Comparison of ENCODE assay signal across 2 cellular contexts in the genomic region with DNA sequence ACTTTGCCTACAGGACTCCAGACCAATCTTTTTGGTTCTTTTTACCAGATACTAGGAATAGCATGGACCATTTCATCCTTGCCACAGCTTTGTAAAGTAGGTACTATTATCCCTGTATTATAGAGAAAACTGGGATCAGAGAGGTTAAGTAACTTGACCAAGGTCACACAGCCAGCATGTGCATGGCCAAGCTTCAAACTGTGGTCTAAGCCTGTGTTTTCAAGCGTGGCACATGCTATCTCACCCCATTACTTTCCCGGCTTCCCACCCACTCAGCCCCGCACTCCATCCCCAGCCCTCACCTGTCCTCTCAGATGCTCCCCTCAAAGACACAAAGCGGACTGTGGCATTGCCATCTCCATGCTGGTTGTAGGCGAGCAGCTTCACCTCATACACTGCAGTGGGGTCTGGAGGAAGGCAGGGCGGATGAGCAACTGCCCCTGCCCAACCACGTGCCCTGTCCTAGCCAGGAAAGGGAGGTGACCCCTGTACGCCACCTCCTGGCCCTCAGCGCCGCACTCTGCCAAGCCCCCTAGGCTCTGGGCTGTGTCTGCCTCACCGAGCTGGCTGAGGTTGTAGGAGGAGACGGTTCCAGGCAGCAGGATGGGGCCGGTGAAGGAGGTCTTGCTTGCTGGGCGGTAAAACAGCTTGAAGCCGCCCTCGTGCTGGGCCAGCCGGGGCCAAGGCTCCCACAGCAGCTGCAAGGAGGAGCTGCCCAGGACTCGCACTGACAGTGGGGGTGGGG.
A peak's percentile ranks its signal among the peaks of the same experiment; 100 is the strongest.
TF ChIP-seq lines count a peak whose summit lies in the region.

No MANE protein-coding gene starts in this region.

TF ChIP-seq in GM23338, 12 proteins besides CTCF, POLR2A, EP300 and RAD21 (continues in another document):
- TF ChIP-seq ZNF114 (CRISPR knock-in tag; IDR thresholded peaks at IDR 0.05) (no peak), CREB1 (CRISPR knock-in tag; IDR thresholded peaks at IDR 0.05; ENCODE audit: low read depth) (no peak), EZH2 (IDR thresholded peaks at IDR 0.05; ENCODE audit: low read depth, unreplicated experiment) (no peak), STAT1 (IDR thresholded peaks at IDR 0.05; ENCODE audit: unreplicated experiment) (no peak), POLR2AphosphoS5 (IDR thresholded peaks at IDR 0.05; ENCODE audit: low read depth) (no peak)
- TF ChIP-seq, protein P1, sequence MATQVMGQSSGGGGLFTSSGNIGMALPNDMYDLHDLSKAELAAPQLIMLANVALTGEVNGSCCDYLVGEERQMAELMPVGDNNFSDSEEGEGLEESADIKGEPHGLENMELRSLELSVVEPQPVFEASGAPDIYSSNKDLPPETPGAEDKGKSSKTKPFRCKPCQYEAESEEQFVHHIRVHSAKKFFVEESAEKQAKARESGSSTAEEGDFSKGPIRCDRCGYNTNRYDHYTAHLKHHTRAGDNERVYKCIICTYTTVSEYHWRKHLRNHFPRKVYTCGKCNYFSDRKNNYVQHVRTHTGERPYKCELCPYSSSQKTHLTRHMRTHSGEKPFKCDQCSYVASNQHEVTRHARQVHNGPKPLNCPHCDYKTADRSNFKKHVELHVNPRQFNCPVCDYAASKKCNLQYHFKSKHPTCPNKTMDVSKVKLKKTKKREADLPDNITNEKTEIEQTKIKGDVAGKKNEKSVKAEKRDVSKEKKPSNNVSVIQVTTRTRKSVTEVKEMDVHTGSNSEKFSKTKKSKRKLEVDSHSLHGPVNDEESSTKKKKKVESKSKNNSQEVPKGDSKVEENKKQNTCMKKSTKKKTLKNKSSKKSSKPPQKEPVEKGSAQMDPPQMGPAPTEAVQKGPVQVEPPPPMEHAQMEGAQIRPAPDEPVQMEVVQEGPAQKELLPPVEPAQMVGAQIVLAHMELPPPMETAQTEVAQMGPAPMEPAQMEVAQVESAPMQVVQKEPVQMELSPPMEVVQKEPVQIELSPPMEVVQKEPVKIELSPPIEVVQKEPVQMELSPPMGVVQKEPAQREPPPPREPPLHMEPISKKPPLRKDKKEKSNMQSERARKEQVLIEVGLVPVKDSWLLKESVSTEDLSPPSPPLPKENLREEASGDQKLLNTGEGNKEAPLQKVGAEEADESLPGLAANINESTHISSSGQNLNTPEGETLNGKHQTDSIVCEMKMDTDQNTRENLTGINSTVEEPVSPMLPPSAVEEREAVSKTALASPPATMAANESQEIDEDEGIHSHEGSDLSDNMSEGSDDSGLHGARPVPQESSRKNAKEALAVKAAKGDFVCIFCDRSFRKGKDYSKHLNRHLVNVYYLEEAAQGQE (IDR thresholded peaks at IDR 0.05; ENCODE audit: unreplicated experiment) = no peak
- TF ChIP-seq, protein P2, sequence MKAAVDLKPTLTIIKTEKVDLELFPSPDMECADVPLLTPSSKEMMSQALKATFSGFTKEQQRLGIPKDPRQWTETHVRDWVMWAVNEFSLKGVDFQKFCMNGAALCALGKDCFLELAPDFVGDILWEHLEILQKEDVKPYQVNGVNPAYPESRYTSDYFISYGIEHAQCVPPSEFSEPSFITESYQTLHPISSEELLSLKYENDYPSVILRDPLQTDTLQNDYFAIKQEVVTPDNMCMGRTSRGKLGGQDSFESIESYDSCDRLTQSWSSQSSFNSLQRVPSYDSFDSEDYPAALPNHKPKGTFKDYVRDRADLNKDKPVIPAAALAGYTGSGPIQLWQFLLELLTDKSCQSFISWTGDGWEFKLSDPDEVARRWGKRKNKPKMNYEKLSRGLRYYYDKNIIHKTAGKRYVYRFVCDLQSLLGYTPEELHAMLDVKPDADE (IDR thresholded peaks at IDR 0.05) = no peak
- TF ChIP-seq, protein P3, sequence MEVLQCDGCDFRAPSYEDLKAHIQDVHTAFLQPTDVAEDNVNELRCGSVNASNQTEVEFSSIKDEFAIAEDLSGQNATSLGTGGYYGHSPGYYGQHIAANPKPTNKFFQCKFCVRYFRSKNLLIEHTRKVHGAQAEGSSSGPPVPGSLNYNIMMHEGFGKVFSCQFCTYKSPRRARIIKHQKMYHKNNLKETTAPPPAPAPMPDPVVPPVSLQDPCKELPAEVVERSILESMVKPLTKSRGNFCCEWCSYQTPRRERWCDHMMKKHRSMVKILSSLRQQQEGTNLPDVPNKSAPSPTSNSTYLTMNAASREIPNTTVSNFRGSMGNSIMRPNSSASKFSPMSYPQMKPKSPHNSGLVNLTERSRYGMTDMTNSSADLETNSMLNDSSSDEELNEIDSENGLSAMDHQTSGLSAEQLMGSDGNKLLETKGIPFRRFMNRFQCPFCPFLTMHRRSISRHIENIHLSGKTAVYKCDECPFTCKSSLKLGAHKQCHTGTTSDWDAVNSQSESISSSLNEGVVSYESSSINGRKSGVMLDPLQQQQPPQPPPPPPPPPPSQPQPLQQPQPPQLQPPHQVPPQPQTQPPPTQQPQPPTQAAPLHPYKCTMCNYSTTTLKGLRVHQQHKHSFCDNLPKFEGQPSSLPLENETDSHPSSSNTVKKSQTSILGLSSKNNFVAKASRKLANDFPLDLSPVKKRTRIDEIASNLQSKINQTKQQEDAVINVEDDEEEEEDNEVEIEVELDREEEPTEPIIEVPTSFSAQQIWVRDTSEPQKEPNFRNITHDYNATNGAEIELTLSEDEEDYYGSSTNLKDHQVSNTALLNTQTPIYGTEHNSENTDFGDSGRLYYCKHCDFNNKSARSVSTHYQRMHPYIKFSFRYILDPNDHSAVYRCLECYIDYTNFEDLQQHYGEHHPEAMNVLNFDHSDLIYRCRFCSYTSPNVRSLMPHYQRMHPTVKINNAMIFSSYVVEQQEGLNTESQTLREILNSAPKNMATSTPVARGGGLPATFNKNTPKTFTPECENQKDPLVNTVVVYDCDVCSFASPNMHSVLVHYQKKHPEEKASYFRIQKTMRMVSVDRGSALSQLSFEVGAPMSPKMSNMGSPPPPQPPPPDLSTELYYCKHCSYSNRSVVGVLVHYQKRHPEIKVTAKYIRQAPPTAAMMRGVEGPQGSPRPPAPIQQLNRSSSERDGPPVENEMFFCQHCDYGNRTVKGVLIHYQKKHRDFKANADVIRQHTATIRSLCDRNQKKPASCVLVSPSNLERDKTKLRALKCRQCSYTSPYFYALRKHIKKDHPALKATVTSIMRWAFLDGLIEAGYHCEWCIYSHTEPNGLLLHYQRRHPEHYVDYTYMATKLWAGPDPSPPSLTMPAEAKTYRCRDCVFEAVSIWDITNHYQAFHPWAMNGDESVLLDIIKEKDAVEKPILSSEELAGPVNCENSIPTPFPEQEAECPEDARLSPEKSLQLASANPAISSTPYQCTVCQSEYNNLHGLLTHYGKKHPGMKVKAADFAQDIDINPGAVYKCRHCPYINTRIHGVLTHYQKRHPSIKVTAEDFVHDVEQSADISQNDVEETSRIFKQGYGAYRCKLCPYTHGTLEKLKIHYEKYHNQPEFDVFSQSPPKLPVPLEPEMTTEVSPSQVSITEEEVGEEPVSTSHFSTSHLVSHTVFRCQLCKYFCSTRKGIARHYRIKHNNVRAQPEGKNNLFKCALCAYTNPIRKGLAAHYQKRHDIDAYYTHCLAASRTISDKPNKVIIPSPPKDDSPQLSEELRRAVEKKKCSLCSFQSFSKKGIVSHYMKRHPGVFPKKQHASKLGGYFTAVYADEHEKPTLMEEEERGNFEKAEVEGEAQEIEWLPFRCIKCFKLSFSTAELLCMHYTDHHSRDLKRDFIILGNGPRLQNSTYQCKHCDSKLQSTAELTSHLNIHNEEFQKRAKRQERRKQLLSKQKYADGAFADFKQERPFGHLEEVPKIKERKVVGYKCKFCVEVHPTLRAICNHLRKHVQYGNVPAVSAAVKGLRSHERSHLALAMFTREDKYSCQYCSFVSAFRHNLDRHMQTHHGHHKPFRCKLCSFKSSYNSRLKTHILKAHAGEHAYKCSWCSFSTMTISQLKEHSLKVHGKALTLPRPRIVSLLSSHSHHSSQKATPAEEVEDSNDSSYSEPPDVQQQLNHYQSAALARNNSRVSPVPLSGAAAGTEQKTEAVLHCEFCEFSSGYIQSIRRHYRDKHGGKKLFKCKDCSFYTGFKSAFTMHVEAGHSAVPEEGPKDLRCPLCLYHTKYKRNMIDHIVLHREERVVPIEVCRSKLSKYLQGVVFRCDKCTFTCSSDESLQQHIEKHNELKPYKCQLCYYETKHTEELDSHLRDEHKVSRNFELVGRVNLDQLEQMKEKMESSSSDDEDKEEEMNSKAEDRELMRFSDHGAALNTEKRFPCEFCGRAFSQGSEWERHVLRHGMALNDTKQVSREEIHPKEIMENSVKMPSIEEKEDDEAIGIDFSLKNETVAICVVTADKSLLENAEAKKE (CRISPR knock-in tag; IDR thresholded peaks at IDR 0.05) = no peak

TF ChIP-seq in HepG2, 621 proteins besides CTCF, POLR2A, EP300 and RAD21:
- TF ChIP-seq JUND (CRISPR knock-in tag; IDR thresholded peaks at IDR 0.05) = no peak
- TF ChIP-seq ZNF768 (CRISPR knock-in tag; IDR thresholded peaks at IDR 0.05) = peak; percentile 95
- peak; percentile 70 for TF ChIP-seq AGO2 (optimal IDR thresholded peaks at IDR 0.05; ENCODE audit: low read depth, low read length)
- TF ChIP-seq, protein P4, sequence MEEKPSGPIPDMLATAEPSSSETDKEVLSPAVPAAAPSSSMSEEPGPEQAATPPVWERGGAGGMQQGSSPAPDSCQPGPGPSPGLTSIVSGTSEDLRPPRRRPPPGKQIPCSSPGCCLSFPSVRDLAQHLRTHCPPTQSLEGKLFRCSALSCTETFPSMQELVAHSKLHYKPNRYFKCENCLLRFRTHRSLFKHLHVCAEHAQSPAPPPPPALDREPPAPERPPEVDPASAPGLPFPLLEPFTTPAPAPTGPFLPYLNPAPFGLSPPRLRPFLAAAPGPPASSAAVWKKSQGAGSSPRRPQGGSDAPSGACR (CRISPR knock-in tag; IDR thresholded peaks at IDR 0.05) = no peak
